Comparison of ENCODE assay signal across 13 cellular contexts in the genomic region with DNA sequence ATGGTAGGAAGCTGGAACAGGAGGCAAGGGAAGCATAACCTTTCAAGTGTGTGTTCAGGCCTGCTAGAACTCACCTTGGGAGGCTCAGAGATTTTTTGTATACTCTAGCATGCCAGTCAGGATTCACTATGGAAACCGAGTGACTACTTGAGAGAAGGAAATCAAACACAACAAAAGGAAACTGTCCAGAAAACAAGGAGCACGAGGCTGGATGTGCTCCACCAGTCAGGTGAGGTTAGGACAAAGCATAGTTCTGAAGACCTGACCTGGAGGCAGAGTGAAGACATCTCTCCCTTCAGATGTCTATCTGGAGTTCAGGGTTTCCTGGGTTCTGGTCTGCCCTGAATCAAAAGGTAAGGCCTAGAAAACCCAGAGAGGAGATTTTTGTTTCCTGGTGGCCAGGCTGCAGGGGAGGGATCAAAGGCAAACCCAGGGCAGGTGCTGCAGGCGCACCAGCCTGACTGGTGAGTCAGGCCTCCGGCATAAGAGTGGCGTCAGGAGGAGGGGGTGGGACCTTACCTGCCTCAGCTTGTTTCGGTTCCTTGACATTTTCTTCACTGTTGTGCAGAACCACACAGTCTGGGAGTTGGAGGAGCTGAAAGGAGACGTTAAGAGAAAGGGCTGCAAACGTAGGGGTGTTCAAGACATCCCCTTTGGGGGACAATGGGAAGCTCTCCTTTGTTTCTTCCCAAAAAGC. TPM values are rescaled to one million over a fixed set of nuclear protein-coding genes. Genes with fewer than 3 reads are reported as not detected.
DNase-seq lines count a peak whose midpoint lies in the region; ATAC-seq and TF ChIP-seq lines count a peak whose summit lies in the region.
"Had no signal": no experiment of that assay in that cellular context is flagged by ENCODE, and none has a peak within 500 bp of the region (broad histone marks: within the 10 kb centered on the region; RNA-seq: fewer than 3 reads in every experiment).

No MANE protein-coding gene starts in this region.

- H3K36me3 ChIP-seq in left lung, result no peaks in the 10 kb centered on the region
- H3K36me3 ChIP-seq in suprapubic skin, result no peaks in the 10 kb centered on the region
- H3K36me3 ChIP-seq: brain microvascular endothelial cell, esophagus muscularis mucosa, ovary had no signal

- H3K27me3 Mint-ChIP-seq in T-helper 17 cell, result peaks cover 7% of the 10 kb centered on the region
- no peaks in the 10 kb centered on the region for H3K27me3 Mint-ChIP-seq in activated T-cell treated with anti-CD3 and anti-CD28 coated beads, Interleukin-2, amount 50 U/mL, for 4 hours (ENCODE audit: low read depth)

- H3K9me3 Mint-ChIP-seq in activated T-cell treated with anti-CD3 and anti-CD28 coated beads, Interleukin-2, amount 50 U/mL, for 4 hours, result no peaks in the 10 kb centered on the region

- H3K27me3 ChIP-seq in left lung (no peaks in the 10 kb centered on the region), suprapubic skin (no peaks in the 10 kb centered on the region)
- H3K27me3 ChIP-seq: brain microvascular endothelial cell, esophagus muscularis mucosa, ovary had no signal

- DNase-seq in LNCaP clone FGC (ENCODE audit: low read depth), result peak; percentile 11
- no peak for DNase-seq in T-helper 17 cell
- peak; percentile 77 to 78 for DNase-seq in left lung
- DNase-seq in suprapubic skin (ENCODE audit: low spot score in 2 of 2), result peak in 1 of 2 donors; percentile 40
- DNase-seq in NAMALWA (ENCODE audit: low spot score), result no peak
- DNase-seq in activated T-cell treated with anti-CD3 and anti-CD28 coated beads, Interleukin-2, amount 50 U/mL, for 4 hours, result no peak
- DNase-seq: activated T-cell treated with anti-CD3 and anti-CD28 coated beads for 4 hours; brain microvascular endothelial cell; ovary; stimulated activated CD4-positive, alpha-beta T cell treated with anti-CD3 and anti-CD28 coated beads, Interleukin-4, amount 100 ng/mL, for 24 hours had no signal

- H3K27ac ChIP-seq in left lung (peak overlapping the region; percentile 73 to 74), suprapubic skin (peak overlapping the region; percentile 52)
- H3K27ac ChIP-seq: brain microvascular endothelial cell, esophagus muscularis mucosa, ovary had no signal

- ATAC-seq in T-helper 17 cell (no peak), left lung (peak; percentile 86), GM19023 (IDR thresholded peaks at IDR 0.05; ENCODE audit: unreplicated experiment) (no peak), HG03095 (IDR thresholded peaks at IDR 0.05; ENCODE audit: unreplicated experiment) (no peak)
- no peak for ATAC-seq in activated T-cell treated with anti-CD3 and anti-CD28 coated beads, Interleukin-2, amount 50 U/mL, for 4 hours

- no peaks in the 10 kb centered on the region for H3K4me1 Mint-ChIP-seq in T-helper 17 cell
- no peaks in the 10 kb centered on the region for H3K4me1 Mint-ChIP-seq in activated T-cell treated with anti-CD3 and anti-CD28 coated beads, Interleukin-2, amount 50 U/mL, for 4 hours (ENCODE audit: low read depth)

- no peak overlapping the region for H3K4me3 Mint-ChIP-seq in T-helper 17 cell
- no peak overlapping the region for H3K4me3 Mint-ChIP-seq in activated T-cell treated with anti-CD3 and anti-CD28 coated beads, Interleukin-2, amount 50 U/mL, for 4 hours

- intact Hi-C loops in left lung (cut with DNase I), result no loop called here

- H3K4me3 ChIP-seq in LNCaP clone FGC (ENCODE audit: low read depth, low read length), result no peak overlapping the region
- no peak overlapping the region for H3K4me3 ChIP-seq in left lung
- H3K4me3 ChIP-seq in suprapubic skin, result no peak overlapping the region
- H3K4me3 ChIP-seq: esophagus muscularis mucosa, ovary had no signal

- no peak for TF ChIP-seq POLR2A in suprapubic skin (IDR thresholded peaks at IDR 0.05)

- no peak for TF ChIP-seq EP300 in suprapubic skin (IDR thresholded peaks at IDR 0.05)

- no peaks in the 10 kb centered on the region for H3K36me3 Mint-ChIP-seq in T-helper 17 cell (ENCODE audit: low read depth)
- H3K36me3 Mint-ChIP-seq in activated T-cell treated with anti-CD3 and anti-CD28 coated beads, Interleukin-2, amount 50 U/mL, for 4 hours (ENCODE audit: insufficient read depth), result no peaks in the 10 kb centered on the region

- H3K27ac Mint-ChIP-seq in T-helper 17 cell, result peak overlapping the region; percentile 43

- TF ChIP-seq CTCF in LNCaP clone FGC (IDR thresholded peaks at IDR 0.05; ENCODE audit: control insufficient read depth, extremely low read depth, insufficient read depth), result no peak
- no peak for TF ChIP-seq CTCF in left lung (IDR thresholded peaks at IDR 0.05)
- no peak for TF ChIP-seq CTCF in suprapubic skin (IDR thresholded peaks at IDR 0.05)

- WGBS in suprapubic skin, result 41% methylated on average over 8 of the region's 8 CpGs

- H3K4me1 ChIP-seq in left lung, result peaks cover 0 to 7% of the 10 kb centered on the region in 2 donors
- peaks cover 26% of the 10 kb centered on the region for H3K4me1 ChIP-seq in suprapubic skin

- H3K9me3 ChIP-seq in T-helper 17 cell (ENCODE audit: control insufficient read depth, low read length, poor library complexity, severe bottlenecking), result no peaks in the 10 kb centered on the region
- no peaks in the 10 kb centered on the region for H3K9me3 ChIP-seq in left lung
- H3K9me3 ChIP-seq in suprapubic skin, result no peaks in the 10 kb centered on the region
- H3K9me3 ChIP-seq: esophagus muscularis mucosa, ovary had no signal

RNA-seq across cellular contexts. Expression of gene OSBPL11, which starts 52.2 kb away (rescaled TPM):
- total RNA-seq in T-helper 17 cell (1 to 10 TPM; 7.6 to 9.5 TPM), left lung (10 to 100 TPM; 17.9 to 26.2 TPM), suprapubic skin (10 to 100 TPM in 2 of 4 donors, 1 to 10 TPM in 2; 9.0 to 14.7 (median 10.2) TPM)
- total RNA-seq in activated T-cell treated with anti-CD3 and anti-CD28 coated beads, Interleukin-2, amount 50 U/mL, for 4 hours, result 10 to 100 TPM; 11.1 to 12.1 (median 11.2) TPM

Comparison
In these comparisons a context has a peak if more than half of its experiments do, and no peak if none do; other contexts are left out.
1. DNase-seq: peak in LNCaP clone FGC (single experiment) and left lung (2 of 2); none in T-helper 17 cell (0 of 3), NAMALWA (single experiment) and activated T-cell treated with anti-CD3 and anti-CD28 coated beads, Interleukin-2, amount 50 U/mL, for 4 hours (single experiment).